In the genomic region with DNA sequence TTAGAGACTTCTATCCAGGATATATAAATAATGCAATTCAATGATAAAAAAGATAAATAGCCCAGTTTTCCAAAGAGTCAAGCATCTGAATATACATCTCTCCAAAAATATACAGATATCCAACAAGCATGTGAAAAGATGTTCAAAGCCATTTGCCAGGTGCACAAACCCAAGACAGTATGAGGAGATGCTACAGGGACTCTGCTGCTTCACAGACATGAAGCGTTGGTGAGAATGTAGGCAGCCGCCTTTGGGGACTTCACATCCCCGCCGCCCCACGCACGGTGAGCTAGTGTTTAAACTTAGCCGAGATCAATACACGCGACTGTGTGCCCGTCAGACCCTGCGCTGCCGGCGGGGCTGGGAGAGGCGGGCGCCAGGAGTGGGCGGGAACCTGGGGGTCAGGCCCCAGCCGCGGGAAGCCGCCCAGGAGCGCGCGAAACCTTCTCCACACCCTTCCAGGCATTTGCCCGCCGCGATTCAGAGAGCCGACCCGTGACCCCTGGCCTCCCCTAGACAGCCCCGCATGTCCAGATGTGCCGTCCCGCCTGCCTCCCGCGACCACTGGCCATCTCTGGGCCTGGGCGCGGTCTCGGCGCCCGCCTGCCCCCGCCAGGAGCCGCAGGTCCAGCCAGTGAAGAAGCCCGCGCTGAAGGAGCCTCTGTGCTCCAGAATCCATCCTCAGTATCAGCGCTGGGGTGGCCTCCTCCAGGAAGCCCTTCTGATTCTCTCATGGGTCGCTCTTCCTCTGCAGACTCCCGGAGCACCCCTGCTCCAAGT, we compare ENCODE assay signal across 8 cellular contexts. TPM values are rescaled to one million over a fixed set of nuclear protein-coding genes. Genes with fewer than 3 reads are reported as not detected.
DNase-seq lines count a peak whose midpoint lies in the region; ATAC-seq, FAIRE-seq and TF ChIP-seq lines count a peak whose summit lies in the region.

No MANE protein-coding gene starts in this region.

- H3K9me3 ChIP-seq in BLaER1 treated with 17β-estradiol and CSF1 and Interleukin-3, amounts not matched to agents 10 nM and 100 nM (replicated peaks in 1 of 11) = peaks cover 0 to under 1% (median 0%) of the 10 kb centered on the region in 11 experiments; a peak in 2 of 22 replicates
- H3K9me3 ChIP-seq in T-helper 17 cell (ENCODE audit: control insufficient read depth, low read length, poor library complexity, severe bottlenecking) (no peaks in the 10 kb centered on the region), endodermal cell (ENCODE audit: control insufficient read depth, low read length) (no peaks in the 10 kb centered on the region), neutrophil (no peaks in the 10 kb centered on the region)

- peak overlapping the region; percentile 81 to 89 (median 87) for H3K9ac ChIP-seq in BLaER1 treated with 17β-estradiol and CSF1 and Interleukin-3, amounts not matched to agents 10 nM and 100 nM
- H3K9ac ChIP-seq in endodermal cell (ENCODE audit: extremely low read depth, low read length, poor library complexity, severe bottlenecking) = no peak overlapping the region

- H3K27ac Mint-ChIP-seq in T-helper 17 cell (peak overlapping the region; percentile 74), endodermal cell (no peak overlapping the region)

- H3K27me3 ChIP-seq in BLaER1 treated with 17β-estradiol and CSF1 and Interleukin-3, amounts not matched to agents 10 nM and 100 nM = peaks cover 0 to 5% (median 0%) of the 10 kb centered on the region in 11 experiments; a peak in 2 of 22 replicates
- H3K27me3 ChIP-seq in endodermal cell (ENCODE audit: control insufficient read depth, insufficient read depth, low read length, poor library complexity, severe bottlenecking) (peaks cover 75% of the 10 kb centered on the region), neutrophil (peaks cover 38% of the 10 kb centered on the region)

- TF ChIP-seq CTCF in endodermal cell (conservative IDR thresholded peaks at IDR 0.05) (no peak), neutrophil (IDR thresholded peaks at IDR 0.05) (no peak)

- peak overlapping the region; percentile 76 to 99 (median 96) for H3K4me2 ChIP-seq in BLaER1 treated with 17β-estradiol and CSF1 and Interleukin-3, amounts not matched to agents 10 nM and 100 nM

- H3K36me3 Mint-ChIP-seq in T-helper 17 cell (ENCODE audit: low read depth) (peaks cover 6% of the 10 kb centered on the region), endodermal cell (ENCODE audit: low read depth) (no peaks in the 10 kb centered on the region)

- H3K4me3 ChIP-seq in BLaER1 treated with 17β-estradiol and CSF1 and Interleukin-3, amounts not matched to agents 10 nM and 100 nM = peak overlapping the region; percentile 69 to 99 (median 92)
- H3K4me3 ChIP-seq in endodermal cell (ENCODE audit: low read length) (peak overlapping the region; percentile 79), neutrophil (ENCODE audit: low read depth in 1 of 2, low read length in 1 of 2) (peak overlapping the region; percentile 90 to 99)

- H4K20me1 ChIP-seq in BLaER1 treated with 17β-estradiol and CSF1 and Interleukin-3, amounts not matched to agents 10 nM and 100 nM = peaks cover 0 to 3% (median 0%) of the 10 kb centered on the region in 11 experiments; a peak in 3 of 22 replicates

- H3K9me3 Mint-ChIP-seq in endodermal cell = no peaks in the 10 kb centered on the region

- FAIRE-seq in HTR-8/SVneo (lab: Jason Lieb, UNC) = no peak

- H3K4me1 Mint-ChIP-seq in T-helper 17 cell (peaks cover 39% of the 10 kb centered on the region), endodermal cell (peaks cover 2% of the 10 kb centered on the region)

- H3K36me3 ChIP-seq in BLaER1 treated with 17β-estradiol and CSF1 and Interleukin-3, amounts not matched to agents 10 nM and 100 nM = peaks cover 0 to 33% (median 13%) of the 10 kb centered on the region in 11 experiments; a peak in 12 of 22 replicates
- H3K36me3 ChIP-seq in endodermal cell (ENCODE audit: control insufficient read depth, insufficient read depth, low read length) (no peaks in the 10 kb centered on the region), neutrophil (peaks cover 6% of the 10 kb centered on the region)

- WGBS in endodermal cell (ENCODE audit: insufficient coverage in 1 of 2, insufficient read length in 1 of 2), 2 experiments = 2 to 4% methylated on average over 14 to 44 of the region's 44 CpGs

- H3K4me3 Mint-ChIP-seq in T-helper 17 cell (peak overlapping the region; percentile 97), endodermal cell (peak overlapping the region; percentile 53)

- DNase-seq in T-helper 17 cell (peak; percentile 18 to 38 (median 22)), endodermal cell (no peak), HTR-8/SVneo (ENCODE audit: insufficient read length, low spot score) (no peak), KG1 (lab: John Stamatoyannopoulos, UW) (no peak)

- H3K27me3 Mint-ChIP-seq in T-helper 17 cell (peaks cover 7% of the 10 kb centered on the region), endodermal cell (ENCODE audit: insufficient read depth) (peaks cover 85% of the 10 kb centered on the region)

- peaks cover 71 to 96% (median 84%) of the 10 kb centered on the region in 10 experiments for H3K4me1 ChIP-seq in BLaER1 treated with 17β-estradiol and CSF1 and Interleukin-3, amounts not matched to agents 10 nM and 100 nM
- no peaks in the 10 kb centered on the region for H3K4me1 ChIP-seq in endodermal cell (ENCODE audit: control insufficient read depth, insufficient read depth, low read length)
- peaks cover 43 to 47% of the 10 kb centered on the region in 2 experiments for H3K4me1 ChIP-seq in neutrophil (ENCODE audit: control insufficient read depth in 1 of 2, insufficient read depth in 1 of 2, low read depth in 1 of 2, low read length in 1 of 2)

- peak overlapping the region; percentile 43 to 90 (median 84); a peak in 21 of 22 replicates for H3K27ac ChIP-seq in BLaER1 treated with 17β-estradiol and CSF1 and Interleukin-3, amounts not matched to agents 10 nM and 100 nM
- no peak overlapping the region for H3K27ac ChIP-seq in endodermal cell (ENCODE audit: low read depth, low read length)
- peak overlapping the region; percentile 89 for H3K27ac ChIP-seq in neutrophil

- ATAC-seq in GM19035 (IDR thresholded peaks at IDR 0.05; ENCODE audit: unreplicated experiment) (peak; percentile 28), HG03103 (IDR thresholded peaks at IDR 0.05; ENCODE audit: low read depth, unreplicated experiment) (peak; percentile 27), T-helper 17 cell (peak; percentile 67)

RNA-seq across cellular contexts. Expression of a gene that starts 0.8 kb away (rescaled TPM):
- total RNA-seq in T-helper 17 cell (10 to 100 TPM; 19.8 to 66.6 TPM), endodermal cell (1 to 10 TPM in 1 of 2 donors, under 1 TPM in 1; 0.31 to 1.1 TPM)
- 1.1 TPM for polyA plus RNA-seq in endodermal cell (2013, experiment 1 of 2)
- polyA plus RNA-seq in endodermal cell (2013, experiment 2 of 2) = 1.6 TPM

RNA-seq across cellular contexts. Expression of a gene that starts 57.8 kb away (rescaled TPM):
- total RNA-seq in T-helper 17 cell (under 1 TPM in 1 of 2 donors, not detected in 1; 0.10 TPM), endodermal cell (under 1 TPM in 1 of 2 donors, not detected in 1; 0.31 TPM)
- polyA plus RNA-seq in endodermal cell (2013, experiment 1 of 2) = 0.18 TPM
- 0.17 TPM for polyA plus RNA-seq in endodermal cell (2013, experiment 2 of 2)

Comparison
In these comparisons a context has a peak if more than half of its experiments do, and no peak if none do; other contexts are left out.
1. DNase-seq: peak in T-helper 17 cell (3 of 3); none in endodermal cell (single experiment), HTR-8/SVneo (single experiment) and KG1 (single experiment).
2. RNA of a gene that starts 0.8 kb away (total RNA-seq): 19.8 to 66.6 TPM in T-helper 17 cell; 0.31 to 1.1 TPM in endodermal cell; every median in the first group is over 4 times any median in the second.
3. Peak in every context shown above with its lines, with median percentiles within 50 percentile points of each other: H3K4me3 ChIP-seq and ATAC-seq.